1 cellular context compared by ENCODE assay signal in genomic region chr20:50000548-50001222, GRCh38.
TF ChIP-seq lines count a peak whose summit lies in the region.

No MANE protein-coding gene starts in this region.

TF ChIP-seq in GM12878, 131 proteins besides CTCF, POLR2A, EP300 and RAD21 (continued from another document):
- TF ChIP-seq, protein P1, sequence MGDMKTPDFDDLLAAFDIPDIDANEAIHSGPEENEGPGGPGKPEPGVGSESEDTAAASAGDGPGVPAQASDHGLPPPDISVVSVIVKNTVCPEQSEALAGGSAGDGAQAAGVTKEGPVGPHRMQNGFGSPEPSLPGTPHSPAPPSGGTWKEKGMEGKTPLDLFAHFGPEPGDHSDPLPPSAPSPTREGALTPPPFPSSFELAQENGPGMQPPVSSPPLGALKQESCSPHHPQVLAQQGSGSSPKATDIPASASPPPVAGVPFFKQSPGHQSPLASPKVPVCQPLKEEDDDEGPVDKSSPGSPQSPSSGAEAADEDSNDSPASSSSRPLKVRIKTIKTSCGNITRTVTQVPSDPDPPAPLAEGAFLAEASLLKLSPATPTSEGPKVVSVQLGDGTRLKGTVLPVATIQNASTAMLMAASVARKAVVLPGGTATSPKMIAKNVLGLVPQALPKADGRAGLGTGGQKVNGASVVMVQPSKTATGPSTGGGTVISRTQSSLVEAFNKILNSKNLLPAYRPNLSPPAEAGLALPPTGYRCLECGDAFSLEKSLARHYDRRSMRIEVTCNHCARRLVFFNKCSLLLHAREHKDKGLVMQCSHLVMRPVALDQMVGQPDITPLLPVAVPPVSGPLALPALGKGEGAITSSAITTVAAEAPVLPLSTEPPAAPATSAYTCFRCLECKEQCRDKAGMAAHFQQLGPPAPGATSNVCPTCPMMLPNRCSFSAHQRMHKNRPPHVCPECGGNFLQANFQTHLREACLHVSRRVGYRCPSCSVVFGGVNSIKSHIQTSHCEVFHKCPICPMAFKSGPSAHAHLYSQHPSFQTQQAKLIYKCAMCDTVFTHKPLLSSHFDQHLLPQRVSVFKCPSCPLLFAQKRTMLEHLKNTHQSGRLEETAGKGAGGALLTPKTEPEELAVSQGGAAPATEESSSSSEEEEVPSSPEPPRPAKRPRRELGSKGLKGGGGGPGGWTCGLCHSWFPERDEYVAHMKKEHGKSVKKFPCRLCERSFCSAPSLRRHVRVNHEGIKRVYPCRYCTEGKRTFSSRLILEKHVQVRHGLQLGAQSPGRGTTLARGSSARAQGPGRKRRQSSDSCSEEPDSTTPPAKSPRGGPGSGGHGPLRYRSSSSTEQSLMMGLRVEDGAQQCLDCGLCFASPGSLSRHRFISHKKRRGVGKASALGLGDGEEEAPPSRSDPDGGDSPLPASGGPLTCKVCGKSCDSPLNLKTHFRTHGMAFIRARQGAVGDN (IDR thresholded peaks at IDR 0.05), result 0 out of 2 replicates have a peak, but pooled peaks have one; percentile 30
- TF ChIP-seq MEF2B (IDR thresholded peaks at IDR 0.05; ENCODE audit: partially characterized antibody, poor library complexity, severe bottlenecking), result peak; percentile 62
- peak; percentile 50 for TF ChIP-seq PKNOX1 (IDR thresholded peaks at IDR 0.05)
- TF ChIP-seq, protein P2, sequence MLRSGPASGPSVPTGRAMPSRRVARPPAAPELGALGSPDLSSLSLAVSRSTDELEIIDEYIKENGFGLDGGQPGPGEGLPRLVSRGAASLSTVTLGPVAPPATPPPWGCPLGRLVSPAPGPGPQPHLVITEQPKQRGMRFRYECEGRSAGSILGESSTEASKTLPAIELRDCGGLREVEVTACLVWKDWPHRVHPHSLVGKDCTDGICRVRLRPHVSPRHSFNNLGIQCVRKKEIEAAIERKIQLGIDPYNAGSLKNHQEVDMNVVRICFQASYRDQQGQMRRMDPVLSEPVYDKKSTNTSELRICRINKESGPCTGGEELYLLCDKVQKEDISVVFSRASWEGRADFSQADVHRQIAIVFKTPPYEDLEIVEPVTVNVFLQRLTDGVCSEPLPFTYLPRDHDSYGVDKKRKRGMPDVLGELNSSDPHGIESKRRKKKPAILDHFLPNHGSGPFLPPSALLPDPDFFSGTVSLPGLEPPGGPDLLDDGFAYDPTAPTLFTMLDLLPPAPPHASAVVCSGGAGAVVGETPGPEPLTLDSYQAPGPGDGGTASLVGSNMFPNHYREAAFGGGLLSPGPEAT (IDR thresholded peaks at IDR 0.05; ENCODE audit: low read depth), result 0 out of 2 replicates have a peak, but pooled peaks have one; percentile 24
